Comparison of ENCODE assay signal across 8 cellular contexts in the genomic region with DNA sequence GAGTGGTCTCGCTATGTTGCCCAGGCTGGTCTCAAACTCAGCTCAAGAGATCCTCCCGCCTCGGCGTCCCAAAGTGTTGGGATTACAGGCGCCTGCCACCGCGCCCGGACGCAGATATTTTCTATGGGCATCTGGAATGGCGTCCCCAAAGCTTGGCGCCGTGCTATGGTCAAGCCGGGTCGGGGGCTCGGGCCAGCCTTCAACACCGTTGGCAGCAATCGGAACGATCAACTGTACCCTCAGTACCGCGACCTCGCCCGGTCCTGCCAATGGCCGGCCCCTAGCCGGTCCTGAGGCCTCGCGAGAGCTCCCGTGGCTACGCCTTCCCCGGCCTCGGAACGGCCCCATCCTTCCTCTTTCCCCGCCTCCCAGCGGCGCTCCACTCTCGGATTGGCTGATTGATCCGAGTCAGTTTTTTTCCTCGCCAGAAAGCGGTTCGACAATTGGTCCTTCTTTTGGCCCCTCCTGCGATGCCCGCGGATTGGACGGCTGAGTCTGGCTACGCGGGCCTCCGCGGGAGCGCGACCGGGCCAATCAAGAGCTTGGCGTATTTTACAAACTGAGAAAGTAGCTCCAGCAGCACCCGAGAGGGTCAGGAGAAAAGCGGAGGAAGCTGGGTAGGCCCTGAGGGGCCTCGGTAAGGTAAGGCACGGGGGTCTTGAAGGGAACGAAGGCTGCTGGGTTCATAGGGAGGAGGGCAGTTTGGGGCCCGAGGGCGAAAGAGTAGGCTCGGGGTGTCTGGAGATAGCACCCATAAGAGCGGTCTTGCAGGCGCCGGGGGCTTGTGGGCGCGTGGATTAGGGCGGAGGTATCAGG. TPM values are rescaled to one million over a fixed set of nuclear protein-coding genes. Genes with fewer than 3 reads are reported as not detected.
DNase-seq lines count a peak whose midpoint lies in the region; ATAC-seq, FAIRE-seq and TF ChIP-seq lines count a peak whose summit lies in the region.

A gene with protein sequence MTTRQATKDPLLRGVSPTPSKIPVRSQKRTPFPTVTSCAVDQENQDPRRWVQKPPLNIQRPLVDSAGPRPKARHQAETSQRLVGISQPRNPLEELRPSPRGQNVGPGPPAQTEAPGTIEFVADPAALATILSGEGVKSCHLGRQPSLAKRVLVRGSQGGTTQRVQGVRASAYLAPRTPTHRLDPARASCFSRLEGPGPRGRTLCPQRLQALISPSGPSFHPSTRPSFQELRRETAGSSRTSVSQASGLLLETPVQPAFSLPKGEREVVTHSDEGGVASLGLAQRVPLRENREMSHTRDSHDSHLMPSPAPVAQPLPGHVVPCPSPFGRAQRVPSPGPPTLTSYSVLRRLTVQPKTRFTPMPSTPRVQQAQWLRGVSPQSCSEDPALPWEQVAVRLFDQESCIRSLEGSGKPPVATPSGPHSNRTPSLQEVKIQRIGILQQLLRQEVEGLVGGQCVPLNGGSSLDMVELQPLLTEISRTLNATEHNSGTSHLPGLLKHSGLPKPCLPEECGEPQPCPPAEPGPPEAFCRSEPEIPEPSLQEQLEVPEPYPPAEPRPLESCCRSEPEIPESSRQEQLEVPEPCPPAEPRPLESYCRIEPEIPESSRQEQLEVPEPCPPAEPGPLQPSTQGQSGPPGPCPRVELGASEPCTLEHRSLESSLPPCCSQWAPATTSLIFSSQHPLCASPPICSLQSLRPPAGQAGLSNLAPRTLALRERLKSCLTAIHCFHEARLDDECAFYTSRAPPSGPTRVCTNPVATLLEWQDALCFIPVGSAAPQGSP (plus strand): TSS at position 548 of the 816 bp plus-strand sequence. CDS start 354 bp downstream, outside the sequence.

- peak; percentile 99 for DNase-seq in BE2C
- DNase-seq in GM19239 (ENCODE audit: insufficient read length, low spot score) = peak; percentile 94
- DNase-seq in NCI-H510A treated with DMSO at 0.1 percent for 48 hours (lab: John Stamatoyannopoulos, UW) = peak; percentile 97
- DNase-seq in activated CD4-positive, alpha-beta T cell treated with anti-CD3 and anti-CD28 coated beads for 1 hour = peak; percentile 94
- peak; percentile 99 for DNase-seq in chondrocyte (ENCODE audit: low spot score)
- DNase-seq in kidney epithelial cell (ENCODE audit: low read depth) = peak; percentile 91
- peak; percentile 95 to 96 for DNase-seq in stimulated activated CD4-positive, alpha-beta T cell treated with anti-CD3 and anti-CD28 coated beads, Interleukin-15, amount 100 ng/mL, for 48 hours (ENCODE audit: low read depth in 2 of 2)

- peak within 1 kb of the TSS; percentile 95 for H3K27ac Mint-ChIP-seq in chondrocyte (ENCODE audit: unreplicated experiment)

- peak; percentile 95 for ATAC-seq in HG03442 (IDR thresholded peaks at IDR 0.05; ENCODE audit: unreplicated experiment)

- peaks cover 21% of the 10 kb centered on the region for H3K36me3 ChIP-seq in BE2C
- no peaks in the 10 kb centered on the region for H3K36me3 ChIP-seq in kidney epithelial cell (ENCODE audit: control insufficient read depth, insufficient read depth, low read length)

- H3K4me3 Mint-ChIP-seq in chondrocyte (ENCODE audit: unreplicated experiment) = peak within 1 kb of the TSS; percentile 95

- peaks cover 1% of the 10 kb centered on the region for H3K27me3 Mint-ChIP-seq in chondrocyte (ENCODE audit: low read depth)

- TF ChIP-seq CTCF in BE2C (IDR thresholded peaks at IDR 0.05; ENCODE audit: low read depth, low read length) = no peak
- TF ChIP-seq CTCF in chondrocyte (IDR thresholded peaks at IDR 0.05) = no peak
- no peak for TF ChIP-seq CTCF in kidney epithelial cell (IDR thresholded peaks at IDR 0.05; ENCODE audit: insufficient read depth, low read length, poor library complexity, severe bottlenecking)

- no peaks in the 10 kb centered on the region for H3K9me3 ChIP-seq in BE2C

- no peaks in the 10 kb centered on the region for H3K9me3 Mint-ChIP-seq in chondrocyte (ENCODE audit: low read depth)

- H3K36me3 Mint-ChIP-seq in chondrocyte (ENCODE audit: low read depth) = peaks cover 2% of the 10 kb centered on the region

- peak; percentile 97 for FAIRE-seq in GM19239 (lab: Jason Lieb, UNC)

- no peaks in the 10 kb centered on the region for H3K4me1 ChIP-seq in BE2C

- no peaks in the 10 kb centered on the region for H3K27me3 ChIP-seq in BE2C
- H3K27me3 ChIP-seq in kidney epithelial cell (ENCODE audit: control insufficient read depth, insufficient read depth, low read length) = no peaks in the 10 kb centered on the region

- peaks cover 22% of the 10 kb centered on the region for H3K4me1 Mint-ChIP-seq in chondrocyte (ENCODE audit: low read depth)

- peak within 1 kb of the TSS; percentile 97 for H3K4me3 ChIP-seq in BE2C (ENCODE audit: low read depth, low read length)
- peak within 1 kb of the TSS; percentile 54 for H3K4me3 ChIP-seq in kidney epithelial cell (ENCODE audit: low read depth, low read length)

RNA-seq across cellular contexts. Expression of the gene that starts here (rescaled TPM):
- 24.6 TPM for polyA plus RNA-seq in BE2C (2012; ENCODE audit: insufficient read depth, insufficient read length, low read depth)
- total RNA-seq in chondrocyte = 4.0 to 6.5 TPM (median 6.2 TPM) in 3 replicates
- total RNA-seq in kidney epithelial cell = 4.8 and 10.3 TPM in 2 replicates

Comparison
In these comparisons a context has a peak if more than half of its experiments do, and no peak if none do; other contexts are left out.
1. Peak in every context shown above with its lines: DNase-seq, ATAC-seq and H3K4me3 ChIP-seq.